Comparison of ENCODE assay signal across 10 cellular contexts in genomic region chr15:99361541-99362185, GRCh38.
DNase-seq lines count a peak whose midpoint lies in the region; ATAC-seq and TF ChIP-seq lines count a peak whose summit lies in the region.
"Had no signal": no experiment of that assay in that cellular context is flagged by ENCODE, and none has a peak within 500 bp of the region (broad histone marks: within the 10 kb centered on the region; RNA-seq: fewer than 3 reads in every experiment).

No MANE protein-coding gene starts in this region.

- peak; percentile 80 for TF ChIP-seq CTCF in 22Rv1 (IDR thresholded peaks at IDR 0.05)
- peak; percentile 93 for TF ChIP-seq CTCF in RWPE2 (IDR thresholded peaks at IDR 0.05; ENCODE audit: poor library complexity, severe bottlenecking)
- TF ChIP-seq CTCF in gastroesophageal sphincter (IDR thresholded peaks at IDR 0.05) = peak in 3 of 4 experiments; percentile 9 to 37 (median 16)

- H3K27ac ChIP-seq in 22Rv1 (no peak overlapping the region), RWPE2 (ENCODE audit: poor library complexity, severe bottlenecking) (no peak overlapping the region), gastroesophageal sphincter (no peak overlapping the region)
- H3K27ac ChIP-seq: prostate gland had no signal

- H3K36me3 ChIP-seq in RWPE2 (ENCODE audit: low read depth) = peaks cover 11% of the 10 kb centered on the region; the same call in 1 of the 2 replicates
- peaks cover 0 to 19% of the 10 kb centered on the region in 2 donors for H3K36me3 ChIP-seq in gastroesophageal sphincter
- H3K36me3 ChIP-seq: prostate gland had no signal

- DNase-seq in GM03348 (ENCODE audit: low spot score) (peak; percentile 37), RWPE2 (ENCODE audit: low spot score) (no peak), NCI-H1105 treated with DMSO at 0.1 percent for 48 hours (lab: John Stamatoyannopoulos, UW) (no peak), cerebellar cortex (ENCODE audit: low spot score) (no peak), nucleus accumbens (lab: John Stamatoyannopoulos, UW) (no peak)
- no peak for DNase-seq in activated T-cell treated with anti-CD3 and anti-CD28 coated beads, Interleukin-2, amount 50 U/mL, for 1 hour

- H3K9me3 ChIP-seq in RWPE2 (ENCODE audit: severe bottlenecking) (no peaks in the 10 kb centered on the region), gastroesophageal sphincter (peaks cover 0 to 5% (median 0%) of the 10 kb centered on the region in 3 donors)
- H3K9me3 ChIP-seq: prostate gland had no signal

- H3K4me1 ChIP-seq in RWPE2 (ENCODE audit: insufficient read depth, poor library complexity, severe bottlenecking) (no peaks in the 10 kb centered on the region), gastroesophageal sphincter (no peaks in the 10 kb centered on the region)
- H3K4me1 ChIP-seq: prostate gland had no signal

- H3K27me3 ChIP-seq in RWPE2 (ENCODE audit: insufficient read depth, poor library complexity, severe bottlenecking) (no peaks in the 10 kb centered on the region), gastroesophageal sphincter (no peaks in the 10 kb centered on the region)

- ATAC-seq in RWPE2 (ENCODE audit: low read depth) (no peak), gastroesophageal sphincter (no peak)
- ATAC-seq: stimulated activated effector memory CD8-positive, alpha-beta T cell treated with anti-CD3 and anti-CD28 coated beads, Interleukin-12 subunit alpha, Interleukin-12 subunit beta, amount 100 ng/mL, for 72 hours had no signal

- WGBS in gastroesophageal sphincter (ENCODE audit: low coverage in 1 of 2), 2 donors = 84 to 85% methylated on average over 13 of the region's 13 CpGs

- TF ChIP-seq POLR2A in gastroesophageal sphincter (IDR thresholded peaks at IDR 0.05) = no peak

- H3K4me3 ChIP-seq in RWPE2 (ENCODE audit: severe bottlenecking) = no peak overlapping the region
- H3K4me3 ChIP-seq in gastroesophageal sphincter = no peak overlapping the region
- H3K4me3 ChIP-seq: prostate gland had no signal

- no peak for TF ChIP-seq EP300 in gastroesophageal sphincter (IDR thresholded peaks at IDR 0.05)

Comparison
In these comparisons a context has a peak if more than half of its experiments do, and no peak if none do; other contexts are left out.
1. CTCF ChIP-seq: peak in every context shown above with its lines; median percentile 93 in RWPE2; 80 in 22Rv1; 16 in gastroesophageal sphincter.